ENCODE assay signal across 23 cellular contexts in genomic region chrX:154058207-154058997, GRCh38. TPM values are rescaled to one million over a fixed set of nuclear protein-coding genes. Genes with fewer than 3 reads are reported as not detected.
A peak's percentile ranks its signal among the peaks of the same experiment; 100 is the strongest.
DNase-seq lines count a peak whose midpoint lies in the region; ATAC-seq and TF ChIP-seq lines count a peak whose summit lies in the region.
"Had no signal": no experiment of that assay in that cellular context is flagged by ENCODE, and none has a peak within 500 bp of the region (broad histone marks: within the 10 kb centered on the region; RNA-seq: fewer than 3 reads in every experiment).

No MANE protein-coding gene starts in this region.

- POLR2A ChIA-PET in CD8-positive, alpha-beta T cell (lab: Charles Lee) = no interaction called here

- H3K27me3 ChIP-seq in CD8-positive, alpha-beta T cell (ENCODE audit: insufficient read depth, low read length) = no peaks in the 10 kb centered on the region
- H3K27me3 ChIP-seq: colonic mucosa, pancreas, SJSA1, transverse colon had no signal

- H3K36me3 ChIP-seq in CD8-positive, alpha-beta T cell (ENCODE audit: insufficient read depth, low read length) = no peaks in the 10 kb centered on the region
- H3K36me3 ChIP-seq: colonic mucosa, pancreas, transverse colon had no signal

- no peaks in the 10 kb centered on the region for H3K9me3 Mint-ChIP-seq in T-helper 2 cell treated with Interferon-gamma antibody and Interleukin-4, amounts not matched to agents 5 μg/mL and 100 μg/mL, for 36 hours
- H3K9me3 Mint-ChIP-seq in CD8-positive, alpha-beta T cell = no peaks in the 10 kb centered on the region
- no peaks in the 10 kb centered on the region for H3K9me3 Mint-ChIP-seq in activated naive CD4-positive, alpha-beta T cell treated with anti-CD3 and anti-CD28 coated beads, Interleukin-2, amount 50 U/mL, for 72 hours
- H3K9me3 Mint-ChIP-seq in nephron progenitor cell = peaks cover 62% of the 10 kb centered on the region

- no peaks in the 10 kb centered on the region for H3K27me3 Mint-ChIP-seq in T-helper 2 cell treated with Interferon-gamma antibody and Interleukin-4, amounts not matched to agents 5 μg/mL and 100 μg/mL, for 36 hours (ENCODE audit: low read depth)
- no peaks in the 10 kb centered on the region for H3K27me3 Mint-ChIP-seq in CD8-positive, alpha-beta T cell (ENCODE audit: low read depth)
- H3K27me3 Mint-ChIP-seq in nephron progenitor cell (ENCODE audit: low read depth, poor library complexity) = peaks cover 3% of the 10 kb centered on the region

- TF ChIP-seq CTCF in CD8-positive, alpha-beta T cell (IDR thresholded peaks at IDR 0.05) = no peak
- TF ChIP-seq CTCF in nephron progenitor cell (IDR thresholded peaks at IDR 0.05) = no peak

- H3K4me3 Mint-ChIP-seq in T-helper 2 cell treated with Interferon-gamma antibody and Interleukin-4, amounts not matched to agents 5 μg/mL and 100 μg/mL, for 36 hours = no peak overlapping the region
- no peak overlapping the region for H3K4me3 Mint-ChIP-seq in CD8-positive, alpha-beta T cell
- no peak overlapping the region for H3K4me3 Mint-ChIP-seq in nephron progenitor cell

- intact Hi-C loops in CD8-positive, alpha-beta T cell (cut with DNase I, micrococcal nuclease) = loop anchor here in 1 of 2 experiments (10.0 kb wide), 1 partner anchor 64 kb away; no protein-coding TSS in a partner anchor
- intact Hi-C loops in posterior vena cava (cut with DNase I) = loop anchor here in 1 of 2 donors (10.0 kb wide), 1 partner anchor 64 kb away; no protein-coding TSS in a partner anchor

- CTCF ChIA-PET in CD8-positive, alpha-beta T cell (lab: Charles Lee) = no interaction called here

- ATAC-seq in CD8-positive, alpha-beta T cell = no peak
- peak; percentile 46 to 48 for ATAC-seq in activated naive CD4-positive, alpha-beta T cell treated with anti-CD3 and anti-CD28 coated beads, Interleukin-2, amount 50 U/mL, for 72 hours

- H3K27ac ChIP-seq in CD8-positive, alpha-beta T cell (ENCODE audit: low read depth, low read length) = no peak overlapping the region
- H3K27ac ChIP-seq: 22Rv1, colonic mucosa, KMS-11, pancreas, SJSA1, skin epidermis, transverse colon had no signal

- H3K36me3 Mint-ChIP-seq in T-helper 2 cell treated with Interferon-gamma antibody and Interleukin-4, amounts not matched to agents 5 μg/mL and 100 μg/mL, for 36 hours (ENCODE audit: low read depth) = peaks cover 22% of the 10 kb centered on the region
- peaks cover 56% of the 10 kb centered on the region for H3K36me3 Mint-ChIP-seq in CD8-positive, alpha-beta T cell
- H3K36me3 Mint-ChIP-seq in activated naive CD4-positive, alpha-beta T cell treated with anti-CD3 and anti-CD28 coated beads, Interleukin-2, amount 50 U/mL, for 72 hours = peaks cover 0 to 8% of the 10 kb centered on the region in 2 donors
- H3K36me3 Mint-ChIP-seq in nephron progenitor cell (ENCODE audit: low read depth) = peaks cover 18% of the 10 kb centered on the region

- DNase-seq in T-helper 2 cell treated with Interferon-gamma antibody and Interleukin-4, amounts not matched to agents 5 μg/mL and 100 μg/mL, for 36 hours (ENCODE audit: low spot score) = no peak
- DNase-seq in T-helper 2 cell (no peak), nephron progenitor cell (no peak), posterior vena cava (ENCODE audit: low spot score) (no peak), GDM1 (lab: John Stamatoyannopoulos, UW) (no peak)
- no peak for DNase-seq in CD8-positive, alpha-beta T cell
- no peak for DNase-seq in activated naive CD4-positive, alpha-beta T cell treated with anti-CD3 and anti-CD28 coated beads, Interleukin-2, amount 50 U/mL, for 72 hours (ENCODE audit: low spot score in 2 of 2)
- no peak for DNase-seq in stimulated activated naive CD4-positive, alpha-beta T cell treated with Interleukin-2 at 50 U/mL for 16 hours (lab: John Stamatoyannopoulos, UW)
- DNase-seq: activated effector memory CD4-positive, alpha-beta T cell treated with Interleukin-2 at 50 U/mL for 16 hours; colonic mucosa; foreskin melanocyte; left cardiac atrium; mucosa of descending colon; NCI-H1048; NCI-H526 treated with DMSO at 0.1 percent for 48 hours; pancreas; T1000; transverse colon had no signal

- no peak overlapping the region for H3K4me3 ChIP-seq in CD8-positive, alpha-beta T cell (ENCODE audit: low read depth, low read length)
- H3K4me3 ChIP-seq: colonic mucosa, HAP-1, mucosa of descending colon, pancreas, SJSA1, skin epidermis, transverse colon had no signal

- peak overlapping the region; percentile 7 for H3K27ac Mint-ChIP-seq in T-helper 2 cell treated with Interferon-gamma antibody and Interleukin-4, amounts not matched to agents 5 μg/mL and 100 μg/mL, for 36 hours
- H3K27ac Mint-ChIP-seq in CD8-positive, alpha-beta T cell = peak overlapping the region; percentile 69
- H3K27ac Mint-ChIP-seq in activated naive CD4-positive, alpha-beta T cell treated with anti-CD3 and anti-CD28 coated beads, Interleukin-2, amount 50 U/mL, for 72 hours = peak overlapping the region; percentile 77 to 93
- peak overlapping the region; percentile 72 for H3K27ac Mint-ChIP-seq in nephron progenitor cell

- H3K9me3 ChIP-seq in CD8-positive, alpha-beta T cell (ENCODE audit: low read length) = no peaks in the 10 kb centered on the region
- H3K9me3 ChIP-seq: colonic mucosa, HAP-1, mucosa of descending colon, pancreas, SJSA1, transverse colon had no signal

- peaks cover 40% of the 10 kb centered on the region for H3K4me1 ChIP-seq in CD8-positive, alpha-beta T cell (ENCODE audit: insufficient read depth, low read length)
- H3K4me1 ChIP-seq: HAP-1, SJSA1 had no signal

- peaks cover 46% of the 10 kb centered on the region for H3K4me1 Mint-ChIP-seq in T-helper 2 cell treated with Interferon-gamma antibody and Interleukin-4, amounts not matched to agents 5 μg/mL and 100 μg/mL, for 36 hours (ENCODE audit: low read depth)
- peaks cover 71% of the 10 kb centered on the region for H3K4me1 Mint-ChIP-seq in CD8-positive, alpha-beta T cell (ENCODE audit: low read depth)
- peaks cover 42% of the 10 kb centered on the region for H3K4me1 Mint-ChIP-seq in nephron progenitor cell

RNA-seq across cellular contexts. Expression of gene IRAK1, which starts 38.7 kb away (rescaled TPM):
- 10 to 100 TPM; 84.8 to 92.5 TPM for total RNA-seq in CD8-positive, alpha-beta T cell
- 100 to 1,000 TPM; 104 to 123 TPM for total RNA-seq in activated naive CD4-positive, alpha-beta T cell treated with anti-CD3 and anti-CD28 coated beads, Interleukin-2, amount 50 U/mL, for 72 hours
- 100 to 1,000 TPM in 1 of 2 donors, 10 to 100 TPM in 1; 88.2 to 114 TPM for total RNA-seq in posterior vena cava

RNA-seq across cellular contexts. Expression of gene MECP2, which starts 39.1 kb away (rescaled TPM):
- total RNA-seq in CD8-positive, alpha-beta T cell = 100 to 1,000 TPM; 106 to 204 TPM
- 10 to 100 TPM; 61.0 to 84.9 TPM for total RNA-seq in activated naive CD4-positive, alpha-beta T cell treated with anti-CD3 and anti-CD28 coated beads, Interleukin-2, amount 50 U/mL, for 72 hours
- 10 to 100 TPM; 53.6 to 55.0 TPM for total RNA-seq in posterior vena cava

Comparison
In these comparisons a context has a peak if more than half of its experiments do, and no peak if none do; other contexts are left out.
1. H3K27ac Mint-ChIP-seq: peak in every context shown above with its lines; median percentile 85 in activated naive CD4-positive, alpha-beta T cell treated with anti-CD3 and anti-CD28 coated beads, Interleukin-2, amount 50 U/mL, for 72 hours; 72 in nephron progenitor cell; 69 in CD8-positive, alpha-beta T cell; 7 in T-helper 2 cell treated with Interferon-gamma antibody and Interleukin-4, amounts not matched to agents 5 μg/mL and 100 μg/mL, for 36 hours.